In genomic region chr11:2945757-2946287, GRCh38 we compare ENCODE assay signal across 8 cellular contexts. TPM values are rescaled to one million over a fixed set of nuclear protein-coding genes. Genes with fewer than 3 reads are reported as not detected.
DNase-seq lines count a peak whose midpoint lies in the region; ATAC-seq and TF ChIP-seq lines count a peak whose summit lies in the region.

No MANE protein-coding gene starts in this region.

- no peak for DNase-seq in CD8-positive, alpha-beta memory T cell
- no peak for DNase-seq in SK-N-MC (ENCODE audit: low read depth, low spot score)
- DNase-seq in endodermal cell: no peak
- DNase-seq in SK-N-DZ (ENCODE audit: low spot score): no peak
- no peak for DNase-seq in stimulated activated CD4-positive, alpha-beta T cell treated with anti-CD3 and anti-CD28 coated beads, Interleukin-4, amount 100 ng/mL, for 24 hours
- DNase-seq in gastrocnemius medialis: no peak

- TF ChIP-seq CTCF in endodermal cell (conservative IDR thresholded peaks at IDR 0.05) (no peak), gastrocnemius medialis (IDR thresholded peaks at IDR 0.05 in 4 of 5, conservative IDR thresholded peaks at IDR 0.05 in 1 of 5) (no peak)

- POLR2A ChIA-PET in CD8-positive, alpha-beta memory T cell (lab: Charles Lee): interaction anchor here (0.6 kb wide), 1 partner anchor 16 kb away, joined by 5 read pairs; no protein-coding TSS in a partner anchor

- H3K4me1 ChIP-seq in CD8-positive, alpha-beta memory T cell (ENCODE audit: insufficient read depth, low read length): peaks cover 20% of the 10 kb centered on the region
- H3K4me1 ChIP-seq in endodermal cell (ENCODE audit: control insufficient read depth, insufficient read depth, low read length): peaks cover 9% of the 10 kb centered on the region
- H3K4me1 ChIP-seq in skeletal muscle tissue (ENCODE audit: control insufficient read depth in 3 of 3, insufficient read depth in 3 of 3, low read length in 3 of 3): peaks cover 14 to 24% (median 15%) of the 10 kb centered on the region in 3 donors
- peaks cover 8 to 12% of the 10 kb centered on the region in 2 donors for H3K4me1 ChIP-seq in gastrocnemius medialis

- ATAC-seq in GM18520 (IDR thresholded peaks at IDR 0.05; ENCODE audit: unreplicated experiment): no peak
- no peak for ATAC-seq in gastrocnemius medialis

- no peaks in the 10 kb centered on the region for H3K27me3 ChIP-seq in CD8-positive, alpha-beta memory T cell (ENCODE audit: insufficient read depth, low read length, poor library complexity, severe bottlenecking)
- H3K27me3 ChIP-seq in endodermal cell (ENCODE audit: control insufficient read depth, insufficient read depth, low read length, poor library complexity, severe bottlenecking) (no peaks in the 10 kb centered on the region), skeletal muscle tissue (ENCODE audit: control insufficient read depth in 3 of 3, insufficient read depth in 3 of 3, low read length in 3 of 3) (no peaks in the 10 kb centered on the region), gastrocnemius medialis (no peaks in the 10 kb centered on the region)

- peaks cover 27 to 75% (median 32%) of the 10 kb centered on the region in 3 donors for H3K4me1 Mint-ChIP-seq in CD8-positive, alpha-beta memory T cell
- peaks cover 13% of the 10 kb centered on the region for H3K4me1 Mint-ChIP-seq in endodermal cell

- H3K36me3 ChIP-seq in CD8-positive, alpha-beta memory T cell (ENCODE audit: insufficient read depth, low read length): peaks cover 35% of the 10 kb centered on the region
- H3K36me3 ChIP-seq in SK-N-MC (ENCODE audit: insufficient read depth, low read length) (peaks cover 62% of the 10 kb centered on the region), endodermal cell (ENCODE audit: control insufficient read depth, insufficient read depth, low read length) (peaks cover 78% of the 10 kb centered on the region), skeletal muscle tissue (ENCODE audit: control insufficient read depth in 3 of 3, insufficient read depth in 3 of 3, low read length in 3 of 3) (peaks cover 28 to 38% (median 32%) of the 10 kb centered on the region in 3 donors), gastrocnemius medialis (peaks cover 0 to 28% of the 10 kb centered on the region in 2 donors)

- H3K4me3 Mint-ChIP-seq in CD8-positive, alpha-beta memory T cell: peak overlapping the region in 3 of 7 donors; percentile 7 to 40 (median 29)
- H3K4me3 Mint-ChIP-seq in endodermal cell: no peak overlapping the region

- in situ Hi-C loops in gastrocnemius medialis (cut with MboI; ENCODE audit: low sequenced_read_pairs in 4 of 4): no loop called here

- 69 to 71% methylated on average over 6 to 8 of the region's 8 CpGs for WGBS in endodermal cell (ENCODE audit: insufficient coverage in 1 of 2, insufficient read length in 1 of 2), 2 experiments

- H3K9ac ChIP-seq in SK-N-MC (ENCODE audit: insufficient read length) (no peak overlapping the region), endodermal cell (ENCODE audit: extremely low read depth, low read length, poor library complexity, severe bottlenecking) (no peak overlapping the region), skeletal muscle tissue (ENCODE audit: low read depth in 1 of 3, low read length in 3 of 3) (peak overlapping the region in 2 of 3 donors; percentile 12 to 40)

- H3K9me3 Mint-ChIP-seq in CD8-positive, alpha-beta memory T cell: no peaks in the 10 kb centered on the region
- no peaks in the 10 kb centered on the region for H3K9me3 Mint-ChIP-seq in endodermal cell

- TF ChIP-seq POLR2A in gastrocnemius medialis (IDR thresholded peaks at IDR 0.05): no peak

- H3K27ac ChIP-seq in CD8-positive, alpha-beta memory T cell (ENCODE audit: low read depth, low read length): no peak overlapping the region
- H3K27ac ChIP-seq in SK-N-MC (0 out of 2 replicates have a peak overlapping the region, but pooled peaks have one; percentile 25), endodermal cell (ENCODE audit: low read depth, low read length) (peak overlapping the region; percentile 67), skeletal muscle tissue (ENCODE audit: low read depth, low read length) (no peak overlapping the region), gastrocnemius medialis (peak overlapping the region in 1 of 4 donors; percentile 57)

- CTCF ChIA-PET in CD8-positive, alpha-beta memory T cell (lab: Charles Lee): interaction anchor here (1.0 to 1.5 kb wide), 3 partner anchors 16 to 414 kb away, joined by 4 read pairs; partner anchors contain the start of gene PHLDA2

- peaks cover 0 to 1% of the 10 kb centered on the region in 2 donors for H3K27me3 Mint-ChIP-seq in CD8-positive, alpha-beta memory T cell
- no peaks in the 10 kb centered on the region for H3K27me3 Mint-ChIP-seq in endodermal cell (ENCODE audit: insufficient read depth)

- peak overlapping the region; percentile 14 to 81 (median 64) for H3K27ac Mint-ChIP-seq in CD8-positive, alpha-beta memory T cell
- peak overlapping the region; percentile 36 for H3K27ac Mint-ChIP-seq in endodermal cell

- no peaks in the 10 kb centered on the region for H3K9me3 ChIP-seq in CD8-positive, alpha-beta memory T cell (ENCODE audit: low read length)
- H3K9me3 ChIP-seq in SK-N-MC (ENCODE audit: low read depth, low read length): no peaks in the 10 kb centered on the region
- no peaks in the 10 kb centered on the region for H3K9me3 ChIP-seq in endodermal cell (ENCODE audit: control insufficient read depth, low read length)
- H3K9me3 ChIP-seq in skeletal muscle tissue (ENCODE audit: control insufficient read depth in 3 of 3, low read length in 3 of 3): no peaks in the 10 kb centered on the region
- H3K9me3 ChIP-seq in gastrocnemius medialis: no peaks in the 10 kb centered on the region

- peaks cover 0 to 75% (median 14%) of the 10 kb centered on the region in 3 donors for H3K36me3 Mint-ChIP-seq in CD8-positive, alpha-beta memory T cell
- H3K36me3 Mint-ChIP-seq in endodermal cell (ENCODE audit: low read depth): peaks cover 54% of the 10 kb centered on the region

- no peak overlapping the region for H3K4me3 ChIP-seq in CD8-positive, alpha-beta memory T cell (ENCODE audit: low read length)
- H3K4me3 ChIP-seq in SK-N-MC (no peak overlapping the region), endodermal cell (ENCODE audit: low read length) (no peak overlapping the region), skeletal muscle tissue (ENCODE audit: low read length in 3 of 3) (no peak overlapping the region), gastrocnemius medialis (no peak overlapping the region)

- intact Hi-C loops in gastrocnemius medialis (cut with DNase I; ENCODE audit: low total_unique reads): no loop called here

RNA-seq across cellular contexts. Expression of gene PHLDA2, which starts 16.6 kb away (rescaled TPM):
- 1 to 10 TPM; 2.1 to 2.9 TPM for total RNA-seq in CD8-positive, alpha-beta memory T cell
- polyA plus RNA-seq in CD8-positive, alpha-beta memory T cell: 1.3 TPM
- total RNA-seq in endodermal cell: 1 to 10 TPM; 3.0 to 5.1 TPM
- 4.5 TPM for polyA plus RNA-seq in endodermal cell (2013, experiment 1 of 2)
- 5.4 TPM for polyA plus RNA-seq in endodermal cell (2013, experiment 2 of 2)
- not detected for total RNA-seq in skeletal muscle tissue
- not detected in 2 replicates for polyA plus RNA-seq in SK-N-DZ (2014; cell fraction: cytosol; rRNA removed)
- not detected in 2 replicates for polyA plus RNA-seq in SK-N-DZ (2014; cell fraction: nucleus; rRNA removed)
- 1 to 10 TPM in 1 of 4 donors, not detected in 3; 1.4 TPM for total RNA-seq in gastrocnemius medialis

RNA-seq across cellular contexts. Expression of gene NAP1L4, which starts 46.3 kb away (rescaled TPM):
- total RNA-seq in CD8-positive, alpha-beta memory T cell: 100 to 1,000 TPM; 273 to 280 TPM
- 163 TPM for polyA plus RNA-seq in CD8-positive, alpha-beta memory T cell
- total RNA-seq in endodermal cell (100 to 1,000 TPM; 198 to 206 TPM), skeletal muscle tissue (148 TPM), gastrocnemius medialis (100 to 1,000 TPM in 3 of 4 donors, 10 to 100 TPM in 1; 86.4 to 123 (median 111) TPM)
- polyA plus RNA-seq in endodermal cell (2013, experiment 1 of 2): 171 TPM
- polyA plus RNA-seq in endodermal cell (2013, experiment 2 of 2): 165 TPM
- 173 and 181 TPM in 2 replicates for polyA plus RNA-seq in SK-N-DZ (2014; cell fraction: cytosol; rRNA removed)
- polyA plus RNA-seq in SK-N-DZ (2014; cell fraction: nucleus; rRNA removed): 198 and 215 TPM in 2 replicates

Comparison
In these comparisons a context has a peak if more than half of its experiments do, and no peak if none do; other contexts are left out.
1. H3K27ac ChIP-seq: peak in SK-N-MC (single experiment) and endodermal cell (single experiment); none in CD8-positive, alpha-beta memory T cell (single experiment) and skeletal muscle tissue (single experiment).
2. H3K9ac ChIP-seq: peak in skeletal muscle tissue (2 of 3); none in SK-N-MC (single experiment) and endodermal cell (single experiment).